1 cellular context compared by ENCODE assay signal in the genomic region with DNA sequence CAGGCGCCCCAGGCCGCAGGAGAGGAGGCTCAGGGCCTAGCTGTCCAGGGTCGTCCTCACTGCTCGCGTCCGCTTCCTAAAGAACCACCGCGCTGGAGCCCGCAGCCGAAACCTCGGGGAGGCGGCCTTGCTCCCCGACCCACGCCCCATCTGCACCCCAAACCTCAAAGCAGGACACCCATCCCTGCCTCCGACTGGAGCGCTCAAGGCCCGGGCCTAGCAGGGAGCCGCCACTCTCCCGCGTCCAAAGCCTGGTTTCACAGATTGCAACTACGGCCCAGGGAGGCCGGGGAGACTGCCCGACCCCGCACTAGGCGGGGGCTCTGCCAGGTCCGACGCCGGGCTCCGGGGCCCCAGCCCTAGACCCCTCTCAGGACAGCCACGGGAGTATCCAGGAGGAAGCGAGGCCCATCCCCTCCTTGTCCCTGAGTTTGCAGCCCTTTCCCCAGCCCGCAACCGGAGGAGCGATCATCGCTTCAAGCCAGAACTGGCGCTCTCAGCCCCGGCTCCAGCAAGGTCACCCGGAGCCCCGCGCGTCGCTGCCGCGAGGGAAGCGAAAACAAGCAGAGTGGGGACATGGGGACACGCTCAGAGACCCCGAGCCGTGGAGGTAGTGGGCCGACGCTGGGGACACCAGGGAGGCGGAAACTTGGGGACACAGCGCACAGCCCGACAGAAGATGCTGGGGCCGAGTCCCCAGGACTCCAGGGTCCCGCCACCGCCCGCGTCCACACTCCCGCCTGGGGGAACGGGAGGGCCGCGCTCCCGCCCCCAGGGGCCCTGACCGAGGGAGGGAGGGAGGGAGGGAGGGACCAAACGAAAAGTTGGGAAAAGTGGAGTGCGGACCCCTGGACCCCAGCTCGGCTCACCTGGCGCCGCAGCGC.
TF ChIP-seq lines count a peak whose summit lies in the region.

No MANE protein-coding gene starts in this region.

TF ChIP-seq in IMR-90, 13 proteins besides CTCF, POLR2A, EP300 and RAD21 (continued from another document):
- TF ChIP-seq, protein P1, sequence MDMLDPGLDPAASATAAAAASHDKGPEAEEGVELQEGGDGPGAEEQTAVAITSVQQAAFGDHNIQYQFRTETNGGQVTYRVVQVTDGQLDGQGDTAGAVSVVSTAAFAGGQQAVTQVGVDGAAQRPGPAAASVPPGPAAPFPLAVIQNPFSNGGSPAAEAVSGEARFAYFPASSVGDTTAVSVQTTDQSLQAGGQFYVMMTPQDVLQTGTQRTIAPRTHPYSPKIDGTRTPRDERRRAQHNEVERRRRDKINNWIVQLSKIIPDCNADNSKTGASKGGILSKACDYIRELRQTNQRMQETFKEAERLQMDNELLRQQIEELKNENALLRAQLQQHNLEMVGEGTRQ (IDR thresholded peaks at IDR 0.05; ENCODE audit: low read depth, low read length): no peak
- TF ChIP-seq CEBPB (IDR thresholded peaks at IDR 0.05; ENCODE audit: low read depth, low read length): no peak
- no peak for TF ChIP-seq FOS (IDR thresholded peaks at IDR 0.05; ENCODE audit: low read depth, low read length)
- TF ChIP-seq RCOR1 (IDR thresholded peaks at IDR 0.05; ENCODE audit: insufficient replicate concordance, low read length): no peak
- TF ChIP-seq CHD1 (IDR thresholded peaks at IDR 0.05; ENCODE audit: low read depth, low read length): no peak
